Comparison of ENCODE assay signal across 8 cellular contexts in genomic region chr2:10811552-10811951, GRCh38. TPM values are rescaled to one million over a fixed set of nuclear protein-coding genes. Genes with fewer than 3 reads are reported as not detected.
DNase-seq lines count a peak whose midpoint lies in the region; TF ChIP-seq lines count a peak whose summit lies in the region.

No MANE protein-coding gene starts in this region.

- H3K36me3 ChIP-seq in SJSA1 = peaks cover 34% of the 10 kb centered on the region
- no peaks in the 10 kb centered on the region for H3K36me3 ChIP-seq in fibroblast of lung (ENCODE audit: control insufficient read depth, insufficient read depth, low read length)

- TF ChIP-seq CTCF in GM12864 (IDR thresholded peaks at IDR 0.05; ENCODE audit: low read depth, low read length, missing control alignments) = no peak
- TF ChIP-seq CTCF in fibroblast of lung (conservative IDR thresholded peaks at IDR 0.05 in 1 of 2, IDR thresholded peaks at IDR 0.05 in 1 of 2; ENCODE audit: low read depth in 1 of 2, low read length in 2 of 2) = no peak

- H3K27me3 ChIP-seq in SJSA1 (replicated peaks) = no peaks in the 10 kb centered on the region
- H3K27me3 ChIP-seq in fibroblast of lung (ENCODE audit: control insufficient read depth, insufficient read depth, low read length) = peaks cover 2% of the 10 kb centered on the region

- H2AFZ ChIP-seq in fibroblast of lung (ENCODE audit: low read length) = no peak overlapping the region

- H3K4me3 ChIP-seq in GM12864 (ENCODE audit: low read depth, low read length) = peak overlapping the region; percentile 80
- peak overlapping the region; percentile 100 for H3K4me3 ChIP-seq in SJSA1
- peak overlapping the region; percentile 68 to 87 (median 87) for H3K4me3 ChIP-seq in fibroblast of lung (replicated peaks in 1 of 4; ENCODE audit: control extremely low read depth in 1 of 4, insufficient read depth in 1 of 4, low read depth in 3 of 4, low read length in 4 of 4)

- DNase-seq in GM12864 (ENCODE audit: low read depth) = no peak
- DNase-seq in SJSA1 (ENCODE audit: low read depth in 1 of 2, low spot score in 2 of 2) = peak in 1 of 2 experiments; percentile 27
- DNase-seq in fibroblast of lung (ENCODE audit: low read depth in 2 of 2) = no peak
- DNase-seq in renal cortical epithelial cell (ENCODE audit: low read depth) = peak; percentile 19
- no peak for DNase-seq in AML-193 (lab: John Stamatoyannopoulos, UW)
- DNase-seq in AG20443 (ENCODE audit: low spot score) = no peak
- DNase-seq in KBM-7 = no peak
- DNase-seq in activated CD8-positive, alpha-beta memory T cell treated with anti-CD3 and anti-CD28 coated beads, Interleukin-2, amount 50 U/mL, for 4 hours = no peak

- H3K4me2 ChIP-seq in fibroblast of lung (ENCODE audit: extremely low read depth, insufficient read depth, low read length) = peak overlapping the region; percentile 97

- H3K27ac ChIP-seq in SJSA1 (peak overlapping the region; percentile 88; the same call in 1 of the 2 replicates), fibroblast of lung (ENCODE audit: insufficient read depth, low read length) (peak overlapping the region; percentile 81)

- H4K20me1 ChIP-seq in fibroblast of lung (ENCODE audit: control insufficient read depth, extremely low read depth, insufficient read depth, low read length) = peaks cover 2% of the 10 kb centered on the region

- H3K9me3 ChIP-seq in SJSA1 (replicated peaks) (peaks cover 3% of the 10 kb centered on the region; the same call in 1 of the 2 replicates), fibroblast of lung (ENCODE audit: control insufficient read depth, insufficient read depth, low read depth, low read length) (no peaks in the 10 kb centered on the region)

- peaks cover 56% of the 10 kb centered on the region for H3K79me2 ChIP-seq in fibroblast of lung (ENCODE audit: control insufficient read depth, insufficient read depth, low read length)

- peak overlapping the region; percentile 88 for H3K9ac ChIP-seq in fibroblast of lung (ENCODE audit: insufficient read depth, low read length)

- in situ Hi-C loops in KBM-7 (cut with MboI; ENCODE audit: low pct_unique_long_range_greater_than_20kb, low sequenced_read_pairs) = no loop called here

- H3K4me1 ChIP-seq in SJSA1 (replicated peaks) = peaks cover 19% of the 10 kb centered on the region
- H3K4me1 ChIP-seq in fibroblast of lung (ENCODE audit: control insufficient read depth, extremely low read depth, insufficient read depth, low read length) = peaks cover 3% of the 10 kb centered on the region

RNA-seq across cellular contexts. Expression of gene PDIA6, which starts 1.0 kb away (rescaled TPM):
- total RNA-seq in SJSA1 (2014; rRNA removed; shearing (Covaris generic)) = 327 and 408 TPM in 2 replicates
- total RNA-seq in fibroblast of lung (275 and 420 TPM in 2 replicates), renal cortical epithelial cell (555 and 641 TPM in 2 replicates)
- polyA plus RNA-seq in fibroblast of lung = 491 and 527 TPM in 2 replicates
- polyA plus RNA-seq in fibroblast of lung (2012) = 352 and 364 TPM in 2 replicates
- polyA minus RNA-seq in fibroblast of lung (ENCODE audit: low replicate concordance) = 47.0 and 54.5 TPM in 2 replicates
